In genomic region chr17:78344666-78345065, GRCh38 we compare ENCODE assay signal across 1 cellular context.
TF ChIP-seq lines count a peak whose summit lies in the region.

No MANE protein-coding gene starts in this region.

TF ChIP-seq in H1, 55 proteins besides CTCF, POLR2A, EP300 and RAD21:
- no peak for TF ChIP-seq MAX (IDR thresholded peaks at IDR 0.05)
- TF ChIP-seq USF2 (IDR thresholded peaks at IDR 0.05; ENCODE audit: low read length), result no peak
- no peak for TF ChIP-seq HDAC2 (IDR thresholded peaks at IDR 0.05; ENCODE audit: borderline replicate concordance in 1 of 2, low read depth in 2 of 2, low read length in 2 of 2)
- no peak for TF ChIP-seq TAF7 (optimal IDR thresholded peaks at IDR 0.05; ENCODE audit: borderline replicate concordance, low read depth, low read length)
- no peak for TF ChIP-seq ASH2L (IDR thresholded peaks at IDR 0.05; ENCODE audit: low read length)
- TF ChIP-seq HDAC6 (IDR thresholded peaks at IDR 0.05; ENCODE audit: low read depth, low read length), result no peak
- no peak for TF ChIP-seq SAP30 (IDR thresholded peaks at IDR 0.05; ENCODE audit: insufficient read depth, insufficient replicate concordance, low read length)
- TF ChIP-seq SP4 (IDR thresholded peaks at IDR 0.05; ENCODE audit: low read length), result no peak
- TF ChIP-seq ATF2 (IDR thresholded peaks at IDR 0.05; ENCODE audit: low read length), result no peak
- TF ChIP-seq KDM1A (IDR thresholded peaks at IDR 0.05; ENCODE audit: borderline replicate concordance, low read length), result no peak
- TF ChIP-seq CTBP2 (IDR thresholded peaks at IDR 0.05; ENCODE audit: borderline replicate concordance, insufficient read depth, insufficient read length, low read length), result no peak
- no peak for TF ChIP-seq CBX5 (IDR thresholded peaks at IDR 0.05; ENCODE audit: low read depth, low read length)
- TF ChIP-seq YY1 (IDR thresholded peaks at IDR 0.05; ENCODE audit: low read depth, low read length), result no peak
- TF ChIP-seq RBBP5 (IDR thresholded peaks at IDR 0.05; ENCODE audit: borderline replicate concordance, low read depth, low read length), result no peak
- TF ChIP-seq KDM5A (IDR thresholded peaks at IDR 0.05; ENCODE audit: low read length), result no peak
- TF ChIP-seq CREB1 (IDR thresholded peaks at IDR 0.05), result no peak
- no peak for TF ChIP-seq NRF1 (IDR thresholded peaks at IDR 0.05; ENCODE audit: low read depth, low read length)
- no peak for TF ChIP-seq TCF12 (IDR thresholded peaks at IDR 0.05; ENCODE audit: low read depth, low read length)
- TF ChIP-seq KDM4A (IDR thresholded peaks at IDR 0.05; ENCODE audit: low read depth, low read length, severe bottlenecking), result no peak
